Comparison of ENCODE assay signal across 1 cellular context in genomic region chr3:150733936-150734794, GRCh38.
A peak's percentile ranks its signal among the peaks of the same experiment; 100 is the strongest.
TF ChIP-seq lines count a peak whose summit lies in the region.

No MANE protein-coding gene starts in this region.

TF ChIP-seq in HepG2, 621 proteins besides CTCF, POLR2A, EP300 and RAD21 (continued from another document and continues in another):
- TF ChIP-seq AKNA (CRISPR knock-in tag; IDR thresholded peaks at IDR 0.05; ENCODE audit: borderline replicate concordance) = no peak
- TF ChIP-seq ZNF749 (CRISPR knock-in tag; IDR thresholded peaks at IDR 0.05; ENCODE audit: borderline replicate concordance) = peak; percentile 73; the same call in 1 of the 2 replicates
- no peak; the same call in 1 of the 2 replicates for TF ChIP-seq ZNF710 (CRISPR knock-in tag; IDR thresholded peaks at IDR 0.05; ENCODE audit: borderline replicate concordance)
- TF ChIP-seq FOXO1 (CRISPR knock-in tag; IDR thresholded peaks at IDR 0.05) = no peak; the same call in 1 of the 2 replicates
- no peak for TF ChIP-seq MEF2D (CRISPR knock-in tag; IDR thresholded peaks at IDR 0.05)
- no peak for TF ChIP-seq ZFP41 (CRISPR knock-in tag; IDR thresholded peaks at IDR 0.05; ENCODE audit: borderline replicate concordance)
- no peak for TF ChIP-seq ZNF317 (CRISPR knock-in tag; IDR thresholded peaks at IDR 0.05)
- TF ChIP-seq CHD2 (IDR thresholded peaks at IDR 0.05; ENCODE audit: low read depth, low read length) = no peak
- no peak for TF ChIP-seq MXD1 (CRISPR knock-in tag; IDR thresholded peaks at IDR 0.05)
- TF ChIP-seq IRF9 (CRISPR knock-in tag; IDR thresholded peaks at IDR 0.05; ENCODE audit: borderline replicate concordance) = no peak
- no peak for TF ChIP-seq HOXA9 (CRISPR knock-in tag; IDR thresholded peaks at IDR 0.05; ENCODE audit: borderline replicate concordance)
- no peak for TF ChIP-seq DMTF1 (CRISPR knock-in tag; IDR thresholded peaks at IDR 0.05)
- 0 out of 2 replicates have a peak, but pooled peaks have one; percentile 43 for TF ChIP-seq ZBTB4 (CRISPR knock-in tag; IDR thresholded peaks at IDR 0.05; ENCODE audit: borderline replicate concordance)
- no peak for TF ChIP-seq SNAPC5 (CRISPR knock-in tag; IDR thresholded peaks at IDR 0.05; ENCODE audit: borderline replicate concordance)
- TF ChIP-seq ZNF83 (CRISPR knock-in tag; IDR thresholded peaks at IDR 0.05; ENCODE audit: borderline replicate concordance) = no peak
- TF ChIP-seq ZNF362 (CRISPR knock-in tag; IDR thresholded peaks at IDR 0.05; ENCODE audit: borderline replicate concordance) = no peak; the same call in 1 of the 2 replicates
- no peak for TF ChIP-seq MAFK (conservative IDR thresholded peaks at IDR 0.05 in 1 of 2, IDR thresholded peaks at IDR 0.05 in 1 of 2; ENCODE audit: low read length in 2 of 2)
- no peak for TF ChIP-seq TEF (CRISPR knock-in tag; IDR thresholded peaks at IDR 0.05)
- TF ChIP-seq NFKBIZ (CRISPR knock-in tag; IDR thresholded peaks at IDR 0.05) = peak; percentile 63; the same call in 1 of the 2 replicates
- TF ChIP-seq ZNF598 (CRISPR knock-in tag; IDR thresholded peaks at IDR 0.05; ENCODE audit: borderline replicate concordance) = no peak
- TF ChIP-seq ZNF512B (CRISPR knock-in tag; IDR thresholded peaks at IDR 0.05; ENCODE audit: borderline replicate concordance) = no peak
- TF ChIP-seq KDM3A (CRISPR knock-in tag; IDR thresholded peaks at IDR 0.05; ENCODE audit: low read depth) = 0 out of 2 replicates have a peak, but pooled peaks have one; percentile 17
- TF ChIP-seq SIN3A (IDR thresholded peaks at IDR 0.05; ENCODE audit: borderline replicate concordance, low read depth, low read length) = no peak
- no peak for TF ChIP-seq RFX1 (IDR thresholded peaks at IDR 0.05)
- TF ChIP-seq SSRP1 (CRISPR knock-in tag; IDR thresholded peaks at IDR 0.05) = 0 out of 2 replicates have a peak, but pooled peaks have one; percentile 16
- peak; percentile 48; the same call in 1 of the 2 replicates for TF ChIP-seq ZFY (CRISPR knock-in tag; IDR thresholded peaks at IDR 0.05)
- peak; percentile 75 for TF ChIP-seq ARID5B (CRISPR knock-in tag; IDR thresholded peaks at IDR 0.05)
